ENCODE assay signal across 8 cellular contexts in the genomic region with DNA sequence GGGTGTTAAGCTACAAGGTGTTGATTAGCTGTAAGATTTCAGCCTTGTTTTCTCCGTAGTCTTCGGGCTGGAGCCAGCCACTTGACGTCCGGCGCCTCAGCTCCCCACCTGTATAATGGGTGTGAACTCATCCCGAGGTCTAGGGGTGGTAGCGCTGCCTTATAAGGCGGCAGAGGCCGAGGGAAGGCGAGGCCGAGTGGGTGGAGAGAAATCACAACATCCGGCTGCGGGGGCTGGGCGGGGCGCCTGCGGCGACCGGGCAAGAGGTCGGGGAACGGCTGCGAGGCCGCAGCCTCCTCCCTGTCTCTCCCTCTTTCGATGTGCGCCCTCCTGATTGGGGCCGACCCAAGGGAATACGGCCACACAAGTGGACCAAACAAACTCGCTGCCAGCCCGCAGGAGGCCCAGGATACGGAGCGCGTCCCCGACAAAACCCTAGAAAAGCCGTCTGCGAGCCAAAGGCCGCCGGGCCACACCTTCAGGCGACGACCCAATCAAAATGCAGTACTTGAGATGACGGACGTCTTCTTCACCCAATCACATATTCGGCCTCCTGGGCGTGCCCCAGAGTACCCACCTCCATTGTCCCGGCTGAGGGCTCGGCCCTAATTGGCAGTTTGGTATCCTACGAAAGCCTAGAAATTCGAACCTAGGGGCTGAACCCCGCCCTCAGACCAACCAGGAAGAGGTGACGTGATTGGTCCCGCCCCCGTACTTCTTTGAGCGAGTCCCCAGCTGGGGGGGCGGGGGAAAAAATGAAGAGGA.
A peak's percentile ranks its signal among the peaks of the same experiment; 100 is the strongest.
DNase-seq lines count a peak whose midpoint lies in the region; ATAC-seq, FAIRE-seq and TF ChIP-seq lines count a peak whose summit lies in the region.

No MANE protein-coding gene starts in this region.

- DNase-seq in AML-193 (lab: John Stamatoyannopoulos, UW) = peak; percentile 99
- peak; percentile 99 for DNase-seq in NCI-H446 treated with DMSO at 0.1 percent for 48 hours (lab: John Stamatoyannopoulos, UW)
- DNase-seq in activated CD4-positive, CD25-positive, alpha-beta regulatory T cell treated with anti-CD3 and anti-CD28 coated beads, Interleukin-2, amount 50 U/mL, for 72 hours = peak; percentile 96
- DNase-seq in cerebellar nuclear complex (lab: John Stamatoyannopoulos, UW) = peak; percentile 99 to 100
- peak; percentile 99 to 100 for DNase-seq in stimulated activated CD4-positive, alpha-beta T cell treated with anti-CD3 and anti-CD28 coated beads, Interleukin-12 subunit alpha, Interleukin-12 subunit beta, amount 100 ng/mL, for 24 hours (ENCODE audit: low read depth in 2 of 2)

- TF ChIP-seq POLR2A in GM19099 (IDR thresholded peaks at IDR 0.05; ENCODE audit: extremely low read depth, insufficient read length, low read depth) = peak; percentile 85

- peak; percentile 76 for FAIRE-seq in islet of Langerhans (lab: Jason Lieb, UNC)

- peak; percentile 82 for ATAC-seq in HG03378 (IDR thresholded peaks at IDR 0.05; ENCODE audit: unreplicated experiment)

Comparison
In these comparisons a context has a peak if more than half of its experiments do, and no peak if none do; other contexts are left out.
1. Peak in every context shown above with its lines: DNase-seq and ATAC-seq.